3 cellular contexts compared by ENCODE assay signal in the genomic region with DNA sequence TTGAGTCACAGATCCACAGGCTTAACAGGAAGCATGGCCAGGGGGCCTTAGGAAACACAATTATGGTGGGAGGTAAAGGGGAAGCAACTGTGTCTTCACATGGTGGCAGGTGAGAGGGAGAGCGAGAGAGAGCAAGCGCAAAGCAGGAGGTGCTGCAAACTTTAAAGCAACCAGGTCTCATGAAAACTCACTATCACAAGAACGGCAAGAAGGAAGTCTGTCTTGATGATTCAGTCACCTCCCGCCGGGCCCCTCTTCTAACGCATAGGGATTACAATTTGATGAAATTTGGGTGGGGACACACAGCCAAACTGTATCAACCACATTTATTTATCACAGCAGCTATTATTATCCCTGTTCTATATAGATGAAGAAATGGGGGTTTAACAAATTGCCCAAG.
"Had no signal": no experiment of that assay in that cellular context is flagged by ENCODE, and none has a peak within 500 bp of the region (broad histone marks: within the 10 kb centered on the region; RNA-seq: fewer than 3 reads in every experiment).

No MANE protein-coding gene starts in this region.

- H3K4me3 ChIP-seq: GM12878 had no signal

- DNase-seq: GDM1, GF-D8 had no signal
